In genomic region chr6:15444881-15445280, GRCh38 we compare ENCODE assay signal across 7 cellular contexts.
A peak's percentile ranks its signal among the peaks of the same experiment; 100 is the strongest.
DNase-seq lines count a peak whose midpoint lies in the region; ATAC-seq and TF ChIP-seq lines count a peak whose summit lies in the region.

No MANE protein-coding gene starts in this region.

- peak; percentile 29 for TF ChIP-seq RAD21 in Ishikawa (IDR thresholded peaks at IDR 0.05; ENCODE audit: low read depth)

- TF ChIP-seq CTCF in mucosa of descending colon (IDR thresholded peaks at IDR 0.05): no peak

- no peak overlapping the region for H3K4me3 ChIP-seq in mucosa of descending colon

- ATAC-seq in mucosa of descending colon (peak; percentile 31), HG02981 (IDR thresholded peaks at IDR 0.05; ENCODE audit: unreplicated experiment) (no peak), HG02678 (IDR thresholded peaks at IDR 0.05; ENCODE audit: unreplicated experiment) (no peak)

- DNase-seq in DMS79 (lab: John Stamatoyannopoulos, UW) (peak; percentile 65), SHP77 (lab: John Stamatoyannopoulos, UW) (peak; percentile 29 to 36), mucosa of descending colon (no peak), epidermal melanocyte (ENCODE audit: insufficient read length, low spot score) (no peak)

- H3K4me1 ChIP-seq in mucosa of descending colon (ENCODE audit: low read depth): peaks cover 5% of the 10 kb centered on the region

- no peak for TF ChIP-seq EP300 in Ishikawa (IDR thresholded peaks at IDR 0.05; ENCODE audit: borderline replicate concordance)

- H3K36me3 ChIP-seq in mucosa of descending colon (ENCODE audit: low read depth): no peaks in the 10 kb centered on the region

- intact Hi-C loops in mucosa of descending colon (cut with DNase I, micrococcal nuclease): no loop called here

- H3K9me3 ChIP-seq in mucosa of descending colon: no peaks in the 10 kb centered on the region

TF ChIP-seq in Ishikawa, 13 proteins besides CTCF, POLR2A, EP300 and RAD21:
- TF ChIP-seq TEAD4 (IDR thresholded peaks at IDR 0.05) (no peak), FOXM1 (IDR thresholded peaks at IDR 0.05; ENCODE audit: borderline replicate concordance, low read depth) (no peak), ZBTB7A (IDR thresholded peaks at IDR 0.05; ENCODE audit: low read depth) (no peak), USF1 (IDR thresholded peaks at IDR 0.05) (no peak), NFIC (IDR thresholded peaks at IDR 0.05) (no peak), CEBPB (IDR thresholded peaks at IDR 0.05) (no peak), EGR1 (IDR thresholded peaks at IDR 0.05) (no peak), TCF12 (IDR thresholded peaks at IDR 0.05; ENCODE audit: low read depth) (no peak)
- TF ChIP-seq, protein P1, sequence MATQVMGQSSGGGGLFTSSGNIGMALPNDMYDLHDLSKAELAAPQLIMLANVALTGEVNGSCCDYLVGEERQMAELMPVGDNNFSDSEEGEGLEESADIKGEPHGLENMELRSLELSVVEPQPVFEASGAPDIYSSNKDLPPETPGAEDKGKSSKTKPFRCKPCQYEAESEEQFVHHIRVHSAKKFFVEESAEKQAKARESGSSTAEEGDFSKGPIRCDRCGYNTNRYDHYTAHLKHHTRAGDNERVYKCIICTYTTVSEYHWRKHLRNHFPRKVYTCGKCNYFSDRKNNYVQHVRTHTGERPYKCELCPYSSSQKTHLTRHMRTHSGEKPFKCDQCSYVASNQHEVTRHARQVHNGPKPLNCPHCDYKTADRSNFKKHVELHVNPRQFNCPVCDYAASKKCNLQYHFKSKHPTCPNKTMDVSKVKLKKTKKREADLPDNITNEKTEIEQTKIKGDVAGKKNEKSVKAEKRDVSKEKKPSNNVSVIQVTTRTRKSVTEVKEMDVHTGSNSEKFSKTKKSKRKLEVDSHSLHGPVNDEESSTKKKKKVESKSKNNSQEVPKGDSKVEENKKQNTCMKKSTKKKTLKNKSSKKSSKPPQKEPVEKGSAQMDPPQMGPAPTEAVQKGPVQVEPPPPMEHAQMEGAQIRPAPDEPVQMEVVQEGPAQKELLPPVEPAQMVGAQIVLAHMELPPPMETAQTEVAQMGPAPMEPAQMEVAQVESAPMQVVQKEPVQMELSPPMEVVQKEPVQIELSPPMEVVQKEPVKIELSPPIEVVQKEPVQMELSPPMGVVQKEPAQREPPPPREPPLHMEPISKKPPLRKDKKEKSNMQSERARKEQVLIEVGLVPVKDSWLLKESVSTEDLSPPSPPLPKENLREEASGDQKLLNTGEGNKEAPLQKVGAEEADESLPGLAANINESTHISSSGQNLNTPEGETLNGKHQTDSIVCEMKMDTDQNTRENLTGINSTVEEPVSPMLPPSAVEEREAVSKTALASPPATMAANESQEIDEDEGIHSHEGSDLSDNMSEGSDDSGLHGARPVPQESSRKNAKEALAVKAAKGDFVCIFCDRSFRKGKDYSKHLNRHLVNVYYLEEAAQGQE (IDR thresholded peaks at IDR 0.05; ENCODE audit: low read depth): no peak
- TF ChIP-seq, protein P2, sequence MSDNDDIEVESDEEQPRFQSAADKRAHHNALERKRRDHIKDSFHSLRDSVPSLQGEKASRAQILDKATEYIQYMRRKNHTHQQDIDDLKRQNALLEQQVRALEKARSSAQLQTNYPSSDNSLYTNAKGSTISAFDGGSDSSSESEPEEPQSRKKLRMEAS (IDR thresholded peaks at IDR 0.05): no peak

Comparison
In these comparisons a context has a peak if more than half of its experiments do, and no peak if none do; other contexts are left out.
1. DNase-seq: peak in DMS79 (single experiment) and SHP77 (2 of 2); none in mucosa of descending colon (0 of 3) and epidermal melanocyte (single experiment).